Comparison of ENCODE assay signal across 24 cellular contexts in genomic region chr5:27491746-27492439, GRCh38.
DNase-seq lines count a peak whose midpoint lies in the region; ATAC-seq, FAIRE-seq and TF ChIP-seq lines count a peak whose summit lies in the region.
"Had no signal": no experiment of that assay in that cellular context is flagged by ENCODE, and none has a peak within 500 bp of the region (broad histone marks: within the 10 kb centered on the region; RNA-seq: fewer than 3 reads in every experiment).

No MANE protein-coding gene starts in this region.

- in situ Hi-C loops in GM12878 (cut with MboI) = no loop called here

- H3K9me3 Mint-ChIP-seq in GM23338 = no peaks in the 10 kb centered on the region; the same call in 2 of the 3 replicates
- H3K9me3 Mint-ChIP-seq: HFFc6 had no signal

- RAD21 ChIA-PET in GM12878 (lab: Charles Lee; ENCODE audit: unreplicated experiment) = no interaction called here

- intact Hi-C loops in GM12878 (cut with micrococcal nuclease; ENCODE audit: unreplicated experiment) = no loop called here

- H3K4me3 Mint-ChIP-seq in GM23338 = no peak overlapping the region
- H3K4me3 Mint-ChIP-seq: B cell; CD4-positive, CD25-positive, alpha-beta regulatory T cell; CD8-positive, alpha-beta memory T cell; HFFc6 had no signal

- H3K4me2 ChIP-seq in GM23338 = no peak overlapping the region
- H3K4me2 ChIP-seq in GM12878 (ENCODE audit: control insufficient read depth, insufficient read depth) = no peak overlapping the region

- H3F3A ChIP-seq in GM23338 (replicated peaks; ENCODE audit: low read depth) = no peaks in the 10 kb centered on the region

- SMC1A ChIA-PET in GM12878 (lab: Charles Lee; ENCODE audit: uncharacterized antibody, unreplicated experiment) = interaction anchor here (1.0 kb wide), 1 partner anchor 26 kb away, joined by 3 read pairs; no protein-coding TSS in a partner anchor

- BruUV-seq in GM12878 (replicated peaks; lab: Mats Ljungman, UMichigan) = no TSS peak

- no peak for TF ChIP-seq EP300 in GM12878 (IDR thresholded peaks at IDR 0.05; ENCODE audit: borderline replicate concordance in 1 of 2, control insufficient read depth in 1 of 2, low read depth in 2 of 2, low read length in 2 of 2)

- DNase-seq in NOMO-1 treated with DMSO at 0.1 percent for 48 hours (lab: John Stamatoyannopoulos, UW; ENCODE audit: unreplicated experiment) = peak; percentile 16
- no peak for DNase-seq in NOMO-1 treated with dmso at 0.1 percent for 144 hours (lab: John Stamatoyannopoulos, UW; ENCODE audit: unreplicated experiment)
- no peak for DNase-seq in GM23338 (ENCODE audit: low spot score)
- peak; percentile 28 for DNase-seq in MV-4-11 (lab: John Stamatoyannopoulos, UW)
- DNase-seq in GM12878 (ENCODE audit: low read depth, low spot score) = no peak
- DNase-seq in NCI-H69 (lab: John Stamatoyannopoulos, UW) = no peak
- no peak for DNase-seq in right atrium auricular region (ENCODE audit: low spot score)
- DNase-seq in NCI-H2227 treated with DMSO at 0.1 percent for 48 hours (lab: John Stamatoyannopoulos, UW) = no peak
- DNase-seq: 8988T; C1 segment of cervical spinal cord; CD4-positive, CD25-positive, alpha-beta regulatory T cell; CD8-positive, alpha-beta memory T cell; COR-L47; DMS 273 treated with DMSO at 0.1 percent for 48 hours; DND-41; EL; GOT3; H7; HFFc6; IMR-90 had no signal

- H4K20me1 ChIP-seq in GM23338 (replicated peaks; ENCODE audit: insufficient read depth) = 0 out of 2 replicates have a peak, but pooled peaks cover 1% of the 10 kb centered on the region
- no peaks in the 10 kb centered on the region for H4K20me1 ChIP-seq in GM12878 (ENCODE audit: control insufficient read depth, insufficient read depth)

- no peak overlapping the region for H3K27ac ChIP-seq in GM23338 (ENCODE audit: low read depth)
- H3K27ac ChIP-seq in GM12878 (ENCODE audit: control insufficient read depth, insufficient read depth) = no peak overlapping the region
- no peak overlapping the region for H3K27ac ChIP-seq in right atrium auricular region

- CTCF ChIA-PET in GM12878 (lab: Yijun Ruan, JAX) = interaction anchor here (1.0 kb wide), 1 partner anchor 13 kb away, joined by 3 read pairs; no protein-coding TSS in a partner anchor

- H3K4me1 ChIP-seq in GM23338 (ENCODE audit: insufficient read depth) (no peaks in the 10 kb centered on the region), GM12878 (ENCODE audit: control insufficient read depth, insufficient read depth, low read length) (no peaks in the 10 kb centered on the region), right atrium auricular region (no peaks in the 10 kb centered on the region)

- H3K9me3 ChIP-seq in GM12878 (replicated peaks; ENCODE audit: control insufficient read depth, insufficient read depth, low read length) (no peaks in the 10 kb centered on the region), right atrium auricular region (no peaks in the 10 kb centered on the region)

- ATAC-seq in GM23338 = peak; percentile 30; the same call in 1 of the 3 replicates
- ATAC-seq in GM12878 = peak; percentile 65
- ATAC-seq: HCT116, K562 had no signal

- no peaks in the 10 kb centered on the region for H3K27me3 ChIP-seq in GM23338 (ENCODE audit: insufficient read depth)
- no peaks in the 10 kb centered on the region for H3K27me3 ChIP-seq in GM12878 (replicated peaks in 1 of 2; ENCODE audit: control insufficient read depth in 2 of 2, insufficient read depth in 2 of 2, low read length in 1 of 2)
- no peaks in the 10 kb centered on the region for H3K27me3 ChIP-seq in right atrium auricular region

- no peaks in the 10 kb centered on the region for H3K36me3 Mint-ChIP-seq in GM23338 (ENCODE audit: low read depth)
- H3K36me3 Mint-ChIP-seq: CD8-positive, alpha-beta memory T cell had no signal

- H3K36me3 ChIP-seq in GM23338 (ENCODE audit: insufficient read depth) = no peaks in the 10 kb centered on the region
- H3K36me3 ChIP-seq in GM12878 (ENCODE audit: control insufficient read depth in 2 of 2, insufficient read depth in 2 of 2, low read length in 1 of 2) = no peaks in the 10 kb centered on the region
- H3K36me3 ChIP-seq in right atrium auricular region = no peaks in the 10 kb centered on the region

- no peak for TF ChIP-seq CTCF in GM23338 (conservative IDR thresholded peaks at IDR 0.05; ENCODE audit: low read depth in 2 of 2)
- TF ChIP-seq CTCF in GM12878 (IDR thresholded peaks at IDR 0.05 in 2 of 3, conservative IDR thresholded peaks at IDR 0.05 in 1 of 3; ENCODE audit: control insufficient read depth in 2 of 3, extremely low read depth in 1 of 3, insufficient read depth in 1 of 3, low read depth in 3 of 3, low read length in 3 of 3) = no peak
- TF ChIP-seq CTCF in right atrium auricular region (IDR thresholded peaks at IDR 0.05) = no peak

- no peaks in the 10 kb centered on the region for H3K9me2 ChIP-seq in GM23338 (ENCODE audit: insufficient read depth)

- no peak overlapping the region for H3K9ac ChIP-seq in GM12878 (ENCODE audit: control insufficient read depth, insufficient read depth, low read length)

- no peak overlapping the region for H3K4me3 ChIP-seq in GM23338
- no peak overlapping the region for H3K4me3 ChIP-seq in GM12878
- H3K4me3 ChIP-seq in right atrium auricular region = no peak overlapping the region
- H3K4me3 ChIP-seq: K562 had no signal

- no peak overlapping the region for H3K27ac Mint-ChIP-seq in GM23338
- H3K27ac Mint-ChIP-seq: B cell; CD4-positive, CD25-positive, alpha-beta regulatory T cell; CD8-positive, alpha-beta memory T cell; HFFc6 had no signal

- no peak for FAIRE-seq in GM12878 (lab: Jason Lieb, UNC)
- FAIRE-seq: GM18507, K562 had no signal

- H2AFZ ChIP-seq in GM23338 (no peak overlapping the region), GM12878 (ENCODE audit: control insufficient read depth, low read depth, low read length) (no peak overlapping the region)

- no peak for TF ChIP-seq RAD21 in GM12878 (IDR thresholded peaks at IDR 0.05; ENCODE audit: insufficient read depth, low read depth, low read length)

- H3K27me3 Mint-ChIP-seq in GM23338 (ENCODE audit: insufficient read depth, low read depth, poor library complexity) = no peaks in the 10 kb centered on the region
- H3K27me3 Mint-ChIP-seq: B cell; CD4-positive, CD25-positive, alpha-beta regulatory T cell; CD8-positive, alpha-beta memory T cell had no signal

- H3K79me2 ChIP-seq in GM23338 (replicated peaks; ENCODE audit: insufficient read depth) (no peaks in the 10 kb centered on the region), GM12878 (ENCODE audit: control insufficient read depth, insufficient read depth, low read length) (no peaks in the 10 kb centered on the region)

- 90% methylated on average over 3 of the region's 3 CpGs for WGBS in GM12878 (ENCODE audit: insufficient coverage, insufficient replicate concordance, low lambda C conversion rate, missing lambda C conversion rate)

- no peak for TF ChIP-seq POLR2A in GM12878 (IDR thresholded peaks at IDR 0.05; ENCODE audit: low read depth, low read length)

- no peaks in the 10 kb centered on the region for H3K4me1 Mint-ChIP-seq in GM23338
- H3K4me1 Mint-ChIP-seq: B cell; CD4-positive, CD25-positive, alpha-beta regulatory T cell; CD8-positive, alpha-beta memory T cell had no signal

- POLR2A ChIA-PET in GM12878 (lab: Charles Lee) = no interaction called here

TF ChIP-seq in GM23338, 12 proteins besides CTCF, POLR2A, EP300 and RAD21:
- no peak for TF ChIP-seq ZNF331 (CRISPR knock-in tag; IDR thresholded peaks at IDR 0.05; ENCODE audit: low read depth)
- no peak for TF ChIP-seq CREB1 (CRISPR knock-in tag; IDR thresholded peaks at IDR 0.05; ENCODE audit: low read depth)
- TF ChIP-seq STAT1 (IDR thresholded peaks at IDR 0.05; ENCODE audit: unreplicated experiment) = no peak

TF ChIP-seq in GM12878, 131 proteins besides CTCF, POLR2A, EP300 and RAD21:
- peak; percentile 71 for TF ChIP-seq SPI1 (IDR thresholded peaks at IDR 0.05; ENCODE audit: borderline replicate concordance, insufficient read depth, low read depth, low read length)
- no peak for TF ChIP-seq YBX1 (IDR thresholded peaks at IDR 0.05)
- TF ChIP-seq NRF1 (conservative IDR thresholded peaks at IDR 0.05; ENCODE audit: low read depth, low read length) = no peak
- TF ChIP-seq ZNF274 (IDR thresholded peaks at IDR 0.05; ENCODE audit: insufficient read depth, insufficient read length) = no peak
- TF ChIP-seq RB1 (IDR thresholded peaks at IDR 0.05; ENCODE audit: borderline replicate concordance) = no peak
TF ChIP-seq in GM12878: peak in this region for 1.

Comparison
In these comparisons a context has a peak if more than half of its experiments do, and no peak if none do; other contexts are left out.
1. DNase-seq: peak in NOMO-1 treated with DMSO at 0.1 percent for 48 hours (single experiment) and MV-4-11 (single experiment); none in NOMO-1 treated with dmso at 0.1 percent for 144 hours (single experiment), GM23338 (single experiment), GM12878 (single experiment), NCI-H69 (single experiment), right atrium auricular region (single experiment) and NCI-H2227 treated with DMSO at 0.1 percent for 48 hours (single experiment).